1 cellular context compared by ENCODE assay signal in the genomic region with DNA sequence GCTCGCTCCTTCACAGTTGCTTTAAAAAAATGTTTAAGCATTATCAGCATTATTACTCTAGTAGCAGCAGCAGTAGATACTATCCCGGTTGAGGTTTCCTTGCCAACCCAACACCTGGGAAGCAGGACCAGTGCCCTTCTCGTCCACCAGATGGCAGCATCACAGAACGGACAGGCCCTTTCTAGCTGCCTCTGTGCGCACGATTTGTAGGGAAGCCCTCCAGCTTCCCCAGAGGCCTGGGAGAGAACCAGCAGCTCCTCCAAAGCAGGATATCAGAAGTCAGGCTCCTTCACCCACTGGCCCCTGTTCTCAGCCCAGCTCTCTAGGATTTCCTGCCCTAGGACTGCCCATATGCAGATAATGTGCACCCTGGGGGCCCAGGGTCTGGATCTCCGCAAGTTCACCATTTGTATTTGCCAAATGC.
A peak's percentile ranks its signal among the peaks of the same experiment; 100 is the strongest.
TF ChIP-seq lines count a peak whose summit lies in the region.

No MANE protein-coding gene starts in this region.

TF ChIP-seq in K562, 482 proteins besides CTCF, POLR2A, EP300 and RAD21 (continued from another document):
- TF ChIP-seq, protein P1, sequence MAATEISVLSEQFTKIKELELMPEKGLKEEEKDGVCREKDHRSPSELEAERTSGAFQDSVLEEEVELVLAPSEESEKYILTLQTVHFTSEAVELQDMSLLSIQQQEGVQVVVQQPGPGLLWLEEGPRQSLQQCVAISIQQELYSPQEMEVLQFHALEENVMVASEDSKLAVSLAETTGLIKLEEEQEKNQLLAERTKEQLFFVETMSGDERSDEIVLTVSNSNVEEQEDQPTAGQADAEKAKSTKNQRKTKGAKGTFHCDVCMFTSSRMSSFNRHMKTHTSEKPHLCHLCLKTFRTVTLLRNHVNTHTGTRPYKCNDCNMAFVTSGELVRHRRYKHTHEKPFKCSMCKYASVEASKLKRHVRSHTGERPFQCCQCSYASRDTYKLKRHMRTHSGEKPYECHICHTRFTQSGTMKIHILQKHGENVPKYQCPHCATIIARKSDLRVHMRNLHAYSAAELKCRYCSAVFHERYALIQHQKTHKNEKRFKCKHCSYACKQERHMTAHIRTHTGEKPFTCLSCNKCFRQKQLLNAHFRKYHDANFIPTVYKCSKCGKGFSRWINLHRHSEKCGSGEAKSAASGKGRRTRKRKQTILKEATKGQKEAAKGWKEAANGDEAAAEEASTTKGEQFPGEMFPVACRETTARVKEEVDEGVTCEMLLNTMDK (IDR thresholded peaks at IDR 0.05; ENCODE audit: borderline replicate concordance, insufficient read depth, low read depth, low read length, poor library complexity, severe bottlenecking): peak; percentile 4
- TF ChIP-seq ZNF253 (CRISPR knock-in tag; conservative IDR thresholded peaks at IDR 0.05) (no peak), SMC3 (conservative IDR thresholded peaks at IDR 0.05; ENCODE audit: insufficient read depth, low read depth, low read length) (peak; percentile 78), HDAC2 (IDR thresholded peaks at IDR 0.05) (no peak), XRCC3 (IDR thresholded peaks at IDR 0.05) (no peak), STAG1 (CRISPR knock-in tag; IDR thresholded peaks at IDR 0.05; ENCODE audit: borderline replicate concordance) (peak; percentile 60; the same call in 1 of the 2 replicates), C11orf30 (IDR thresholded peaks at IDR 0.05; ENCODE audit: low read depth) (peak; percentile 78), ZNF316 (IDR thresholded peaks at IDR 0.05) (peak; percentile 90), SMAD1 (IDR thresholded peaks at IDR 0.05; ENCODE audit: low read depth, low read length, partially characterized antibody) (no peak)
TF ChIP-seq in K562: peak in this region for 8.
